In genomic region chr22:46948411-46949144, GRCh38 we compare ENCODE assay signal across 26 cellular contexts.
"Had no signal": no experiment of that assay in that cellular context is flagged by ENCODE, and none has a peak within 500 bp of the region (broad histone marks: within the 10 kb centered on the region; RNA-seq: fewer than 3 reads in every experiment).

No MANE protein-coding gene starts in this region.

- H3K4me3 Mint-ChIP-seq: activated CD8-positive, alpha-beta T cell treated with anti-CD3 and anti-CD28 coated beads for 36 hours; activated naive CD4-positive, alpha-beta T cell treated with anti-CD3 and anti-CD28 coated beads, Interleukin-2, amount 50 U/mL, for 24 hours had no signal

- H3K27me3 ChIP-seq: breast epithelium, SJCRH30 had no signal

- H3K27ac Mint-ChIP-seq: activated CD8-positive, alpha-beta T cell treated with anti-CD3 and anti-CD28 coated beads for 36 hours; activated naive CD4-positive, alpha-beta T cell treated with anti-CD3 and anti-CD28 coated beads, Interleukin-2, amount 50 U/mL, for 24 hours had no signal

- DNase-seq: activated CD4-positive, alpha-beta T cell treated with anti-CD3 and anti-CD28 coated beads for 4 hours; activated CD8-positive, alpha-beta T cell treated with anti-CD3 and anti-CD28 coated beads for 36 hours; activated gamma-delta T cell treated with Interleukin-2 at 50 U/mL for 16 hours; activated T-cell treated with anti-CD3 and anti-CD28 coated beads for 4 hours; aorta; caudate nucleus; KG1; NCI-H1048; NCI-H146; NCI-H187 treated with DMSO at 0.1 percent for 48 hours; NCI-H2081 treated with DMSO at 0.1 percent for 48 hours; NCI-H2171 treated with DMSO at 0.1 percent for 48 hours; NCI-H226; NCI-H526; NCI-H774; OCI-M1; Right ventricle myocardium superior; RPMI8226; SJCRH30; SK-N-SH; T-helper 1 cell had no signal

- H3K4me1 ChIP-seq: breast epithelium, SJCRH30 had no signal

- ATAC-seq: activated CD4-positive, CD25-positive, alpha-beta regulatory T cell treated with anti-CD3 and anti-CD28 coated beads, Interleukin-2, amount 50 U/mL, for 24 hours; activated CD8-positive, alpha-beta T cell treated with anti-CD3 and anti-CD28 coated beads for 36 hours; Panc1 had no signal

- H3K4me2 ChIP-seq: SK-N-SH had no signal

- H3K4me3 ChIP-seq: breast epithelium, SJCRH30 had no signal

- H3K9me3 ChIP-seq: breast epithelium, SJCRH30, SK-N-SH had no signal

- H3K9me3 Mint-ChIP-seq: activated CD8-positive, alpha-beta T cell treated with anti-CD3 and anti-CD28 coated beads for 36 hours; activated naive CD4-positive, alpha-beta T cell treated with anti-CD3 and anti-CD28 coated beads, Interleukin-2, amount 50 U/mL, for 24 hours; activated T-helper 2 cell treated with anti-CD3 and anti-CD28 coated beads, Interferon-gamma antibody, Interleukin-2, Interleukin-4, amounts not matched to agents 10 μg/mL and 5 μg/mL and 100 μg/mL, durations not matched to agents 14 hours and 24 hours and 36 hours had no signal

- H3K27ac ChIP-seq: breast epithelium, SJCRH30 had no signal

- H3K36me3 ChIP-seq: breast epithelium, SJCRH30 had no signal

- H3K9ac ChIP-seq: SK-N-SH had no signal

- H3K27me3 Mint-ChIP-seq: activated CD8-positive, alpha-beta T cell treated with anti-CD3 and anti-CD28 coated beads for 36 hours; activated naive CD4-positive, alpha-beta T cell treated with anti-CD3 and anti-CD28 coated beads, Interleukin-2, amount 50 U/mL, for 24 hours had no signal

- H3K9me2 ChIP-seq: SK-N-SH had no signal
